Comparison of ENCODE assay signal across 15 cellular contexts in the genomic region with DNA sequence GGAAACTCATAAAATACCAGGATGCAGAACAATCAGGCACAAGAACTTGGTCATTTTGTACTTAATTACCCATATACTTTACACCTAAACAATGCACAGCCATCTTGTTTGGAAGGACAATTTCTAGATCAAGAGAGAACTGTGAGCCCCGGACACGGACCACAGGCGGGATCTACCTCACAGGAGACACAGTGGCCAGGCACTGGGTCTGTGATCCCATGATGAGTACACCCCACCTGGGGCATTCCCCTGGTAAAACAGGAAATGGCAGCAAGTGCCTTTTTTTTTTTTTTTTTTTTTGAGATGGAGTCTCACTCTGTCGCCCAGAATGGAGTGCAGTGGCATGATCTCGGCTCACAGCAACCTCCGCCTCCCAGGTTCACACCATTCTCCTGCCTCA. TPM values are rescaled to one million over a fixed set of nuclear protein-coding genes. Genes with fewer than 3 reads are reported as not detected.
A peak's percentile ranks its signal among the peaks of the same experiment; 100 is the strongest.
DNase-seq lines count a peak whose midpoint lies in the region; ATAC-seq and TF ChIP-seq lines count a peak whose summit lies in the region.
"Had no signal": no experiment of that assay in that cellular context is flagged by ENCODE, and none has a peak within 500 bp of the region (broad histone marks: within the 10 kb centered on the region; RNA-seq: fewer than 3 reads in every experiment).

No MANE protein-coding gene starts in this region.

- CTCF ChIA-PET in activated CD8-positive, alpha-beta memory T cell treated with anti-CD3 and anti-CD28 coated beads, Interleukin-2, amount 10 ng/mL, durations not matched to agents 7 days and 5 days (lab: Charles Lee) = interaction anchor here (1.6 to 4.1 kb wide), 2 partner anchors 91 to 367 kb away, joined by 4 to 17 read pairs; partner anchors contain the start of gene ZNF268
- CTCF ChIA-PET in activated CD4-positive, alpha-beta memory T cell treated with anti-CD3 and anti-CD28 coated beads, Interleukin-2, amount 10 ng/mL, durations not matched to agents 7 days and 5 days (lab: Charles Lee) = no interaction called here

- peak overlapping the region; percentile 18 for H3K4me3 Mint-ChIP-seq in activated CD8-positive, alpha-beta memory T cell treated with anti-CD3 and anti-CD28 coated beads, Interleukin-2, amount 10 ng/mL, durations not matched to agents 7 days and 5 days
- no peak overlapping the region for H3K4me3 Mint-ChIP-seq in activated CD4-positive, alpha-beta memory T cell treated with anti-CD3 and anti-CD28 coated beads, Interleukin-2, amount 10 ng/mL, durations not matched to agents 7 days and 5 days
- peak overlapping the region in 1 of 8 donors; percentile 25 for H3K4me3 Mint-ChIP-seq in naive B cell
- H3K4me3 Mint-ChIP-seq: CD14-positive monocyte had no signal

- no peaks in the 10 kb centered on the region for H3K9me3 Mint-ChIP-seq in activated CD8-positive, alpha-beta memory T cell treated with anti-CD3 and anti-CD28 coated beads, Interleukin-2, amount 10 ng/mL, durations not matched to agents 7 days and 5 days (ENCODE audit: low read depth)
- no peaks in the 10 kb centered on the region for H3K9me3 Mint-ChIP-seq in activated CD4-positive, alpha-beta memory T cell treated with anti-CD3 and anti-CD28 coated beads, Interleukin-2, amount 10 ng/mL, durations not matched to agents 7 days and 5 days
- H3K9me3 Mint-ChIP-seq in naive B cell = no peaks in the 10 kb centered on the region

- no peaks in the 10 kb centered on the region for H3K9me3 ChIP-seq in SJCRH30 (replicated peaks)
- H3K9me3 ChIP-seq: Caco-2 had no signal

- H3K27ac ChIP-seq in SJCRH30 = no peak overlapping the region

- no peaks in the 10 kb centered on the region for H3K27me3 Mint-ChIP-seq in activated CD8-positive, alpha-beta memory T cell treated with anti-CD3 and anti-CD28 coated beads, Interleukin-2, amount 10 ng/mL, durations not matched to agents 7 days and 5 days
- H3K27me3 Mint-ChIP-seq in activated CD4-positive, alpha-beta memory T cell treated with anti-CD3 and anti-CD28 coated beads, Interleukin-2, amount 10 ng/mL, durations not matched to agents 7 days and 5 days = no peaks in the 10 kb centered on the region
- no peaks in the 10 kb centered on the region for H3K27me3 Mint-ChIP-seq in naive B cell

- peaks cover 35% of the 10 kb centered on the region for H3K4me1 Mint-ChIP-seq in activated CD8-positive, alpha-beta memory T cell treated with anti-CD3 and anti-CD28 coated beads, Interleukin-2, amount 10 ng/mL, durations not matched to agents 7 days and 5 days
- H3K4me1 Mint-ChIP-seq in activated CD4-positive, alpha-beta memory T cell treated with anti-CD3 and anti-CD28 coated beads, Interleukin-2, amount 10 ng/mL, durations not matched to agents 7 days and 5 days = peaks cover 22% of the 10 kb centered on the region
- H3K4me1 Mint-ChIP-seq in naive B cell = peaks cover 4 to 22% (median 11%) of the 10 kb centered on the region in 3 donors
- H3K4me1 Mint-ChIP-seq: CD14-positive monocyte had no signal

- POLR2A ChIA-PET in activated CD4-positive, alpha-beta memory T cell treated with anti-CD3 and anti-CD28 coated beads, Interleukin-2, amount 10 ng/mL, durations not matched to agents 7 days and 5 days (lab: Charles Lee) = interaction anchor here (1.1 kb wide), 1 partner anchor 16 kb away, joined by 3 read pairs; no protein-coding TSS in a partner anchor

- no peak for ATAC-seq in activated CD8-positive, alpha-beta memory T cell treated with anti-CD3 and anti-CD28 coated beads, Interleukin-2, amount 10 ng/mL, durations not matched to agents 7 days and 5 days
- peak; percentile 56 to 74 for ATAC-seq in naive B cell (ENCODE audit: low read depth in 2 of 2)
- ATAC-seq in GM19324 (IDR thresholded peaks at IDR 0.05; ENCODE audit: low FRiP score, unreplicated experiment) = no peak

- no peak for DNase-seq in activated CD8-positive, alpha-beta memory T cell treated with anti-CD3 and anti-CD28 coated beads, Interleukin-2, amount 10 ng/mL, durations not matched to agents 7 days and 5 days
- no peak for DNase-seq in activated CD8-positive, alpha-beta memory T cell treated with anti-CD3 and anti-CD28 coated beads, Interleukin-2, amount 50 U/mL, for 48 hours
- DNase-seq in GM12865 (ENCODE audit: low read depth) (peak; percentile 54), naive B cell (peak; percentile 13), SJCRH30 (no peak), NCI-H526 (lab: John Stamatoyannopoulos, UW) (no peak)
- no peak for DNase-seq in activated CD4-positive, alpha-beta memory T cell treated with anti-CD3 and anti-CD28 coated beads, Interleukin-2, amount 10 ng/mL, durations not matched to agents 7 days and 5 days
- DNase-seq: Caco-2; H7; NCI-H146; NCI-H2227 treated with DMSO at 0.1 percent for 48 hours; NCI-H524 treated with DMSO at 0.1 percent for 48 hours; NK-92 treated with Interleukin-12 subunit alpha and Interleukin-12 subunit beta, amount 100 ng/mL, for 24 hours had no signal

- H3K27ac Mint-ChIP-seq in activated CD8-positive, alpha-beta memory T cell treated with anti-CD3 and anti-CD28 coated beads, Interleukin-2, amount 10 ng/mL, durations not matched to agents 7 days and 5 days = peak overlapping the region; percentile 85
- peak overlapping the region; percentile 53 for H3K27ac Mint-ChIP-seq in activated CD4-positive, alpha-beta memory T cell treated with anti-CD3 and anti-CD28 coated beads, Interleukin-2, amount 10 ng/mL, durations not matched to agents 7 days and 5 days
- H3K27ac Mint-ChIP-seq in naive B cell = peak overlapping the region in 3 of 6 donors; percentile 75 to 90 (median 88)

- no peaks in the 10 kb centered on the region for H3K27me3 ChIP-seq in SJCRH30

- peaks cover 63% of the 10 kb centered on the region for H3K36me3 ChIP-seq in SJCRH30

- TF ChIP-seq CTCF in GM12865 (IDR thresholded peaks at IDR 0.05; ENCODE audit: insufficient read depth, low read depth, low read length, missing control alignments) = no peak

- H3K4me3 ChIP-seq in GM12865 (ENCODE audit: low read depth, low read length) (no peak overlapping the region), SJCRH30 (no peak overlapping the region)

- H3K4me1 ChIP-seq in SJCRH30 = no peaks in the 10 kb centered on the region
- H3K4me1 ChIP-seq: Caco-2 had no signal

- H3K36me3 Mint-ChIP-seq in activated CD8-positive, alpha-beta memory T cell treated with anti-CD3 and anti-CD28 coated beads, Interleukin-2, amount 10 ng/mL, durations not matched to agents 7 days and 5 days = peaks cover 56% of the 10 kb centered on the region
- peaks cover 57% of the 10 kb centered on the region for H3K36me3 Mint-ChIP-seq in activated CD4-positive, alpha-beta memory T cell treated with anti-CD3 and anti-CD28 coated beads, Interleukin-2, amount 10 ng/mL, durations not matched to agents 7 days and 5 days (ENCODE audit: low read depth)
- H3K36me3 Mint-ChIP-seq in naive B cell = peaks cover 12 to 13% of the 10 kb centered on the region in 2 donors

RNA-seq across cellular contexts. Expression of gene GOLGA3, which starts 15.2 kb away (rescaled TPM):
- total RNA-seq in activated CD8-positive, alpha-beta memory T cell treated with anti-CD3 and anti-CD28 coated beads, Interleukin-2, amount 10 ng/mL, durations not matched to agents 7 days and 5 days = 10 to 100 TPM; 60.0 to 60.4 TPM
- total RNA-seq in activated CD4-positive, alpha-beta memory T cell treated with anti-CD3 and anti-CD28 coated beads, Interleukin-2, amount 10 ng/mL, durations not matched to agents 7 days and 5 days = 10 to 100 TPM; 46.2 to 46.5 TPM
- 10 to 100 TPM in 1 of 6 donors, 1 to 10 TPM in 4, under 1 TPM in 1; 0.17 to 13.6 (median 4.8) TPM for polyA plus RNA-seq in naive B cell (ENCODE audit: low read depth in 6 of 6)
- total RNA-seq in SJCRH30 (2014; rRNA removed; shearing (Covaris generic)) = 36.0 and 40.3 TPM in 2 replicates

RNA-seq across cellular contexts. Expression of gene ANKLE2, which starts 51.8 kb away (rescaled TPM):
- total RNA-seq in activated CD8-positive, alpha-beta memory T cell treated with anti-CD3 and anti-CD28 coated beads, Interleukin-2, amount 10 ng/mL, durations not matched to agents 7 days and 5 days = 100 to 1,000 TPM; 105 to 106 TPM
- 10 to 100 TPM; 88.6 to 89.3 TPM for total RNA-seq in activated CD4-positive, alpha-beta memory T cell treated with anti-CD3 and anti-CD28 coated beads, Interleukin-2, amount 10 ng/mL, durations not matched to agents 7 days and 5 days
- 10 to 100 TPM; 17.4 to 41.3 (median 27.8) TPM for polyA plus RNA-seq in naive B cell (ENCODE audit: low read depth in 6 of 6)
- total RNA-seq in SJCRH30 (2014; rRNA removed; shearing (Covaris generic)) = 58.8 and 59.1 TPM in 2 replicates

Comparison
In these comparisons a context has a peak if more than half of its experiments do, and no peak if none do; other contexts are left out.
1. ATAC-seq: peak in naive B cell (2 of 2); none in activated CD8-positive, alpha-beta memory T cell treated with anti-CD3 and anti-CD28 coated beads, Interleukin-2, amount 10 ng/mL, durations not matched to agents 7 days and 5 days (single experiment) and GM19324 (single experiment).
2. DNase-seq: peak in GM12865 (single experiment) and naive B cell (single experiment); none in activated CD8-positive, alpha-beta memory T cell treated with anti-CD3 and anti-CD28 coated beads, Interleukin-2, amount 10 ng/mL, durations not matched to agents 7 days and 5 days (single experiment), activated CD8-positive, alpha-beta memory T cell treated with anti-CD3 and anti-CD28 coated beads, Interleukin-2, amount 50 U/mL, for 48 hours (single experiment), activated CD4-positive, alpha-beta memory T cell treated with anti-CD3 and anti-CD28 coated beads, Interleukin-2, amount 10 ng/mL, durations not matched to agents 7 days and 5 days (single experiment), SJCRH30 (0 of 2) and NCI-H526 (0 of 2).